ENCODE assay signal across 18 cellular contexts in genomic region chr3:81406318-81406717, GRCh38.
"Had no signal": no experiment of that assay in that cellular context is flagged by ENCODE, and none has a peak within 500 bp of the region (broad histone marks: within the 10 kb centered on the region; RNA-seq: fewer than 3 reads in every experiment).

No MANE protein-coding gene starts in this region.

- H3K27me3 ChIP-seq: body of pancreas, esophagus squamous epithelium, neutrophil, testis, upper lobe of left lung had no signal

- H3K27ac ChIP-seq: body of pancreas, esophagus squamous epithelium, neutrophil, parathyroid adenoma, testis, upper lobe of left lung had no signal

- H3K36me3 ChIP-seq: esophagus squamous epithelium, neutrophil, upper lobe of left lung had no signal

- H3K9me3 ChIP-seq: body of pancreas, esophagus squamous epithelium, neutrophil, testis, upper lobe of left lung had no signal

- H3K4me3 ChIP-seq: body of pancreas, esophagus squamous epithelium, smooth muscle cell, testis, upper lobe of left lung had no signal

- H3K4me1 ChIP-seq: body of pancreas, esophagus squamous epithelium, parathyroid adenoma, testis, upper lobe of left lung had no signal

- DNase-seq: activated CD4-positive, alpha-beta memory T cell treated with anti-CD3 and anti-CD28 coated beads, Interleukin-2, amount 10 ng/mL, durations not matched to agents 7 days and 5 days; activated CD4-positive, alpha-beta T cell treated with anti-CD3 and anti-CD28 coated beads for 48 hours; activated CD4-positive, CD25-positive, alpha-beta regulatory T cell; activated CD8-positive, alpha-beta memory T cell treated with anti-CD3 and anti-CD28 coated beads, Interleukin-2, amount 10 ng/mL, durations not matched to agents 7 days and 5 days; activated naive CD4-positive, alpha-beta T cell treated with anti-CD3 and anti-CD28 coated beads for 36 hours; activated T-cell treated with anti-CD3 and anti-CD28 coated beads, Interleukin-2, amount 50 U/mL, for 1 hour; body of pancreas; dermis blood vessel endothelial cell; effector memory CD4-positive, alpha-beta T cell; esophagus squamous epithelium; mesendoderm; naive thymus-derived CD8-positive, alpha-beta T cell; stimulated activated CD4-positive, alpha-beta T cell treated with anti-CD3 and anti-CD28 coated beads, Interleukin-4, amount 100 ng/mL, for 4 hours; testis; upper lobe of left lung had no signal
